1 cellular context compared by ENCODE assay signal in the genomic region with DNA sequence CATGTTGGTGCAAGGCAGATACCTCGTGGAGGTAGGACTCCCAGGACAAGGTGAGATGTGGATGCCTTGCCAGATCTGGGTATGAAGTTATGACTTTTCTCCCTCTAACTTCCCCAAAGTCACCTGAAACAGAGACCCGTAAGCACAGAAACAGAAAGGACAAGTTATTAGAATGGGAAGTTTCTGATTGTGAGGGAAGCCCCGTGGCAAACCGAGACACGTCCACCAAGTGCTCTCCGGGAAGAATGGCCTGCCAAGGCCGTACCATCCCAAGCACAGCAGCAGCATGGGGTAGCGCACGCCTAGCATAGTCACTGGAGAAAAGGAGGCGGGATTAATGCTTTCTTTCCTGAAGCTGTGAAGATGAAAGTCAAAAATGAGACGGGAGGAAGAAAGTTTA.
TF ChIP-seq lines count a peak whose summit lies in the region.

No MANE protein-coding gene starts in this region.

TF ChIP-seq in GM12878, 131 proteins besides CTCF, POLR2A, EP300 and RAD21 (continued from another document):
- TF ChIP-seq PAX5 (IDR thresholded peaks at IDR 0.05; ENCODE audit: borderline replicate concordance, low read depth, low read length) = no peak
- TF ChIP-seq, protein P1, sequence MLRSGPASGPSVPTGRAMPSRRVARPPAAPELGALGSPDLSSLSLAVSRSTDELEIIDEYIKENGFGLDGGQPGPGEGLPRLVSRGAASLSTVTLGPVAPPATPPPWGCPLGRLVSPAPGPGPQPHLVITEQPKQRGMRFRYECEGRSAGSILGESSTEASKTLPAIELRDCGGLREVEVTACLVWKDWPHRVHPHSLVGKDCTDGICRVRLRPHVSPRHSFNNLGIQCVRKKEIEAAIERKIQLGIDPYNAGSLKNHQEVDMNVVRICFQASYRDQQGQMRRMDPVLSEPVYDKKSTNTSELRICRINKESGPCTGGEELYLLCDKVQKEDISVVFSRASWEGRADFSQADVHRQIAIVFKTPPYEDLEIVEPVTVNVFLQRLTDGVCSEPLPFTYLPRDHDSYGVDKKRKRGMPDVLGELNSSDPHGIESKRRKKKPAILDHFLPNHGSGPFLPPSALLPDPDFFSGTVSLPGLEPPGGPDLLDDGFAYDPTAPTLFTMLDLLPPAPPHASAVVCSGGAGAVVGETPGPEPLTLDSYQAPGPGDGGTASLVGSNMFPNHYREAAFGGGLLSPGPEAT (IDR thresholded peaks at IDR 0.05; ENCODE audit: low read depth) = 0 out of 2 replicates have a peak, but pooled peaks have one; percentile 43
- no peak for TF ChIP-seq SIN3A (IDR thresholded peaks at IDR 0.05; ENCODE audit: low read depth, low read length)
